Comparison of ENCODE assay signal across 8 cellular contexts in the genomic region with DNA sequence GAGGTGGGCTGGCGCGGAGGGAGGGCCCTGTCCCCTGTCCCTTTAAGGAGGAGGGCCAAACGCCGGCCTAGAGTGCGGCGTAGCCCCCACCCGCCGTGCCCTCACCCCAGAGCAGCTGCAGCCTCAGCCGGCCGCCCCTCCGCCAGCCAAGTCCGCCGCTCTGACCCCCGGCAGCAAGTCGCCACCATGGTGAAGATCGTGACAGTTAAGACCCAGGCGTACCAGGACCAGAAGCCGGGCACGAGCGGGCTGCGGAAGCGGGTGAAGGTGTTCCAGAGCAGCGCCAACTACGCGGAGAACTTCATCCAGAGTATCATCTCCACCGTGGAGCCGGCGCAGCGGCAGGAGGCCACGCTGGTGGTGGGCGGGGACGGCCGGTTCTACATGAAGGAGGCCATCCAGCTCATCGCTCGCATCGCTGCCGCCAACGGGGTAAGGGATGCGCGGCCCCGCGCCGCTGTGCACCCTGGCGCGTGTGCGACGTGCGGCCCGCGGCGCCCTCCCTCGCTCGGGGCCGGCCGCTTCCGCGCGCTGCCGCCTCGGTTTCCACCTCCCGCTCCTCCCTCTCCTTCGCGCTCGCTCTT. TPM values are rescaled to one million over a fixed set of nuclear protein-coding genes. Genes with fewer than 3 reads are reported as not detected.
DNase-seq lines count a peak whose midpoint lies in the region; ATAC-seq and TF ChIP-seq lines count a peak whose summit lies in the region.

TSS of gene PGM1 (plus strand) at position 109 of the 584 bp plus-strand sequence. CDS start at position 187, 78 bp downstream.

- peak within 1 kb of the TSS; percentile 75 for H3K4me3 ChIP-seq in endocrine pancreas (ENCODE audit: control insufficient read depth, insufficient read depth, low read length)

- no peaks in the 10 kb centered on the region for H3K4me1 ChIP-seq in endocrine pancreas (ENCODE audit: control insufficient read depth, insufficient read depth, low read length)

- H3K36me3 ChIP-seq in endocrine pancreas (ENCODE audit: control insufficient read depth, insufficient read depth, low read length), result no peaks in the 10 kb centered on the region

- ATAC-seq in GM19328 (IDR thresholded peaks at IDR 0.05; ENCODE audit: unreplicated experiment) (peak; percentile 71), HG03460 (IDR thresholded peaks at IDR 0.05; ENCODE audit: unreplicated experiment) (peak; percentile 74)

- 0 out of 2 replicates have a peak, but pooled peaks have one; percentile 4 for TF ChIP-seq CTCF in C4-2B (conservative IDR thresholded peaks at IDR 0.05)

- H3K9ac ChIP-seq in endocrine pancreas (ENCODE audit: control insufficient read depth, insufficient read depth, low read length), result peak within 1 kb of the TSS; percentile 95

- H3K27me3 ChIP-seq in endocrine pancreas (ENCODE audit: control insufficient read depth, insufficient read depth, low read length), result no peaks in the 10 kb centered on the region

- no peaks in the 10 kb centered on the region for H3K9me3 ChIP-seq in endocrine pancreas (ENCODE audit: control insufficient read depth, low read length)

- peak; percentile 58 for DNase-seq in NCI-H774 (lab: John Stamatoyannopoulos, UW)
- DNase-seq in activated CD8-positive, alpha-beta memory T cell treated with anti-CD3 and anti-CD28 coated beads for 48 hours (ENCODE audit: low read depth in 2 of 3, low spot score in 2 of 3), result peak; percentile 43 to 58 (median 51)
- DNase-seq in mesenteric fat pad (ENCODE audit: low spot score), result peak; percentile 92
- DNase-seq in stimulated activated CD8-positive, alpha-beta memory T cell treated with anti-CD3 and anti-CD28 coated beads, Interleukin-15, amount 100 ng/mL, for 24 hours (ENCODE audit: low read depth), result peak; percentile 48

- peak within 1 kb of the TSS; percentile 71 for H3K27ac ChIP-seq in C4-2B

RNA-seq across cellular contexts. Expression of gene PGM1, which starts in this region (rescaled TPM):
- total RNA-seq in mesenteric fat pad, result 180 TPM

Comparison
In these comparisons a context has a peak if more than half of its experiments do, and no peak if none do; other contexts are left out.
1. Peak in every context shown above with its lines: DNase-seq, ATAC-seq, H3K4me3 ChIP-seq and H3K27ac ChIP-seq.